Comparison of ENCODE assay signal across 8 cellular contexts in the genomic region with DNA sequence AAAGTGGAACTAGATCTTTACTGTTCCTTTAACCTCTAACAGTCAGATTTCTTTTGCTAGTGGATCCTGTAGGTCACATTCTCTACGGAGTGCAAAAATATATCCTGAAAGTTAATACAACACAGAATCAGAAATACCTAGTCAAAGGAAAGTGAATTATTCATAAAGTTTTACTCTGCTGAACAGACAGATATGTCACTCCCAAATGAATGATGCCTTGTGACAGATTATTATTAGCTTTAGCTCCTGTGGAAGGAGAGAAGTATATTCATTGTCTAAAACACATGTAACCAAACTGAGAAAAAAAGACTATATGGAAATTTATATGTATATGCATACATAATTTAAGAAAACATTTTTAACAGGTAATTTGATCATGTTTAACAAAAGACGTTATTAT.
"Had no signal": no experiment of that assay in that cellular context is flagged by ENCODE, and none has a peak within 500 bp of the region (broad histone marks: within the 10 kb centered on the region; RNA-seq: fewer than 3 reads in every experiment).

No MANE protein-coding gene starts in this region.

- FAIRE-seq: G401.6, GM12878, GM12891, GM12892, GM18507, GM19239 had no signal

- DNase-seq: GDM1, GF-D8 had no signal

- H3K4me3 ChIP-seq: GM12878 had no signal

- ATAC-seq: GM12878 had no signal
